In genomic region chr7:90210925-90211324, GRCh38 we compare ENCODE assay signal across 8 cellular contexts. TPM values are rescaled to one million over a fixed set of nuclear protein-coding genes. Genes with fewer than 3 reads are reported as not detected.
DNase-seq lines count a peak whose midpoint lies in the region; ATAC-seq and TF ChIP-seq lines count a peak whose summit lies in the region.

No MANE protein-coding gene starts in this region.

- 6 to 7% methylated on average over 11 of the region's 11 CpGs for WGBS in ectodermal cell, 2 experiments

- intact Hi-C loops in A673 (cut with micrococcal nuclease; ENCODE audit: unreplicated experiment) = loop anchor here (5.0 kb wide), 3 partner anchors 51 to 216 kb away; partner anchors contain the start of gene CLDN12

- TF ChIP-seq CTCF in A673 (conservative IDR thresholded peaks at IDR 0.05; ENCODE audit: low read depth, low read length) (no peak), LNCaP clone FGC (IDR thresholded peaks at IDR 0.05; ENCODE audit: control insufficient read depth, extremely low read depth, insufficient read depth) (no peak)

- BruUV-seq in A673 (replicated peaks; lab: Mats Ljungman, UMichigan) = TSS peak; percentile 85

- DNase-seq in A673 (ENCODE audit: low spot score) = peak; percentile 48
- DNase-seq in LNCaP clone FGC (ENCODE audit: low read depth) = no peak
- no peak for DNase-seq in NCI-H146 treated with DMSO at 0.1 percent for 48 hours (lab: John Stamatoyannopoulos, UW; ENCODE audit: unreplicated experiment)
- DNase-seq in NCI-H128 (lab: John Stamatoyannopoulos, UW; ENCODE audit: unreplicated experiment) = no peak
- DNase-seq in central memory CD4-positive, alpha-beta T cell = no peak

- CTCF ChIA-PET in A673 (lab: Charles Lee) = interaction anchor here (0.6 to 1.0 kb wide), 2 partner anchors 12 to 217 kb away, joined by 3 to 5 read pairs; no protein-coding TSS in a partner anchor

- POLR2A ChIA-PET in A673 (lab: Charles Lee; ENCODE audit: low non-redundant PET) = interaction anchor here (0.6 kb wide), 2 partner anchors 880 to 1625 kb away, joined by 3 to 4 read pairs; no protein-coding TSS in a partner anchor

- no peak for ATAC-seq in GM18505 (IDR thresholded peaks at IDR 0.05; ENCODE audit: unreplicated experiment)

- H3K4me3 ChIP-seq in A673 (ENCODE audit: low read depth, low read length, poor library complexity, severe bottlenecking) = peak overlapping the region; percentile 88
- peak overlapping the region; percentile 86 for H3K4me3 ChIP-seq in LNCaP clone FGC (ENCODE audit: low read depth, low read length)
- peak overlapping the region; percentile 69 for H3K4me3 ChIP-seq in ectodermal cell (ENCODE audit: insufficient read depth, low read depth, low read length)
- peak overlapping the region; percentile 63 to 88 for H3K4me3 ChIP-seq in muscle layer of colon (ENCODE audit: low read depth in 1 of 2, low read length in 2 of 2)

- H3K27ac ChIP-seq in A673 (ENCODE audit: low read depth, low read length, poor library complexity, severe bottlenecking) (peak overlapping the region; percentile 98), ectodermal cell (ENCODE audit: insufficient read depth, low read depth, low read length, poor library complexity, severe bottlenecking) (no peak overlapping the region), muscle layer of colon (ENCODE audit: low read depth, low read length) (peak overlapping the region; percentile 74)

- H3K9ac ChIP-seq in muscle layer of colon (ENCODE audit: low read length) = peak overlapping the region; percentile 80

- H3K36me3 ChIP-seq in A673 (ENCODE audit: insufficient read depth, low read length, poor library complexity, severe bottlenecking) = peaks cover 7% of the 10 kb centered on the region
- no peaks in the 10 kb centered on the region for H3K36me3 ChIP-seq in ectodermal cell (ENCODE audit: control insufficient read depth, insufficient read depth, low read length)
- no peaks in the 10 kb centered on the region for H3K36me3 ChIP-seq in muscle layer of colon (ENCODE audit: insufficient read depth, low read length)

- H3K27me3 ChIP-seq in A673 (replicated peaks; ENCODE audit: insufficient read depth, low read depth, low read length, poor library complexity) (no peaks in the 10 kb centered on the region), ectodermal cell (ENCODE audit: control insufficient read depth, insufficient read depth, low read length, poor library complexity, severe bottlenecking) (peaks cover 29% of the 10 kb centered on the region), muscle layer of colon (ENCODE audit: control insufficient read depth in 1 of 2, insufficient read depth in 2 of 2, low read length in 2 of 2) (no peaks in the 10 kb centered on the region)

- H3K9me3 ChIP-seq in A673 (ENCODE audit: low read depth, low read length, poor library complexity, severe bottlenecking) (no peaks in the 10 kb centered on the region), ectodermal cell (ENCODE audit: control insufficient read depth, low read length) (no peaks in the 10 kb centered on the region), muscle layer of colon (ENCODE audit: low read length) (no peaks in the 10 kb centered on the region)

- peaks cover 38% of the 10 kb centered on the region for H3K4me1 ChIP-seq in A673 (ENCODE audit: insufficient read depth, low read length, poor library complexity, severe bottlenecking)
- H3K4me1 ChIP-seq in ectodermal cell (ENCODE audit: control insufficient read depth, insufficient read depth, low read length) = peaks cover 4% of the 10 kb centered on the region
- H3K4me1 ChIP-seq in muscle layer of colon (ENCODE audit: insufficient read depth, low read length) = peaks cover 7% of the 10 kb centered on the region

- no peak for TF ChIP-seq POLR2A in GM18505 (IDR thresholded peaks at IDR 0.05; ENCODE audit: borderline replicate concordance, extremely low read depth, insufficient read depth, insufficient read length)

RNA-seq across cellular contexts. Expression of gene STEAP2, which starts 0.6 kb away (rescaled TPM):
- total RNA-seq in A673 (2021) = 114 and 134 TPM in 2 replicates
- 2.0 TPM for polyA plus RNA-seq in ectodermal cell (2013, experiment 1 of 4)
- polyA plus RNA-seq in ectodermal cell (2013, experiment 2 of 4) = 1.5 TPM
- 1.5 TPM for polyA plus RNA-seq in ectodermal cell (2013, experiment 3 of 4)
- 1.5 TPM for polyA plus RNA-seq in ectodermal cell (2013, experiment 4 of 4)

RNA-seq across cellular contexts. Expression of gene CFAP69, which starts 34.0 kb away (rescaled TPM):
- total RNA-seq in A673 (2021) = 2.4 and 4.3 TPM in 2 replicates
- 5.5 TPM for polyA plus RNA-seq in ectodermal cell (2013, experiment 1 of 4)
- 3.7 TPM for polyA plus RNA-seq in ectodermal cell (2013, experiment 2 of 4)
- polyA plus RNA-seq in ectodermal cell (2013, experiment 3 of 4) = 3.2 TPM
- 4.7 TPM for polyA plus RNA-seq in ectodermal cell (2013, experiment 4 of 4)

RNA-seq across cellular contexts. Expression of gene STEAP1, which starts 56.7 kb away (rescaled TPM):
- total RNA-seq in A673 (2021) = 188 and 213 TPM in 2 replicates
- 2.2 TPM for polyA plus RNA-seq in ectodermal cell (2013, experiment 1 of 4)
- 1.6 TPM for polyA plus RNA-seq in ectodermal cell (2013, experiment 2 of 4)
- 2.9 TPM for polyA plus RNA-seq in ectodermal cell (2013, experiment 3 of 4)
- 3.1 TPM for polyA plus RNA-seq in ectodermal cell (2013, experiment 4 of 4)
